1 cellular context compared by ENCODE assay signal in the genomic region with DNA sequence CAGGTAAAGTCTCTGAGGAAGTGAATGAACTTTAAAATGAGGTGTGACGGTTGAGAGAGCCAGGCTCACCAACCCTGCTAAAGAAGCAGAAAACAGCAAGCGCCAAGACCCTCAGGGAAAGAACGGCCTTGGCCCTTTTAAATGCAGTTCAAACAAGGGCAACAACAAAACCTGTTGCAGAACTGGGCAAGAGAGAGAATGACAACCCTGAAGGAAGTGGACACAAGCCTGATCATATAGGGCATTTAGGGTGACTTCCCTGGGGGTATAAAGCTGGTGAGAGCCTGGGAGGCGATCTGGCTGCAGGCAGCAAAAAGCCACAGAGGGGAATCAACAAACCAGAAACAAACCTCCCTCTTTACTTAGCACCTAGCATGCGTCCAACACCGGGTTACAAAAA.
TF ChIP-seq lines count a peak whose summit lies in the region.

No MANE protein-coding gene starts in this region.

TF ChIP-seq in GM23338, 12 proteins besides CTCF, POLR2A, EP300 and RAD21 (continued from another document):
- TF ChIP-seq, protein P1, sequence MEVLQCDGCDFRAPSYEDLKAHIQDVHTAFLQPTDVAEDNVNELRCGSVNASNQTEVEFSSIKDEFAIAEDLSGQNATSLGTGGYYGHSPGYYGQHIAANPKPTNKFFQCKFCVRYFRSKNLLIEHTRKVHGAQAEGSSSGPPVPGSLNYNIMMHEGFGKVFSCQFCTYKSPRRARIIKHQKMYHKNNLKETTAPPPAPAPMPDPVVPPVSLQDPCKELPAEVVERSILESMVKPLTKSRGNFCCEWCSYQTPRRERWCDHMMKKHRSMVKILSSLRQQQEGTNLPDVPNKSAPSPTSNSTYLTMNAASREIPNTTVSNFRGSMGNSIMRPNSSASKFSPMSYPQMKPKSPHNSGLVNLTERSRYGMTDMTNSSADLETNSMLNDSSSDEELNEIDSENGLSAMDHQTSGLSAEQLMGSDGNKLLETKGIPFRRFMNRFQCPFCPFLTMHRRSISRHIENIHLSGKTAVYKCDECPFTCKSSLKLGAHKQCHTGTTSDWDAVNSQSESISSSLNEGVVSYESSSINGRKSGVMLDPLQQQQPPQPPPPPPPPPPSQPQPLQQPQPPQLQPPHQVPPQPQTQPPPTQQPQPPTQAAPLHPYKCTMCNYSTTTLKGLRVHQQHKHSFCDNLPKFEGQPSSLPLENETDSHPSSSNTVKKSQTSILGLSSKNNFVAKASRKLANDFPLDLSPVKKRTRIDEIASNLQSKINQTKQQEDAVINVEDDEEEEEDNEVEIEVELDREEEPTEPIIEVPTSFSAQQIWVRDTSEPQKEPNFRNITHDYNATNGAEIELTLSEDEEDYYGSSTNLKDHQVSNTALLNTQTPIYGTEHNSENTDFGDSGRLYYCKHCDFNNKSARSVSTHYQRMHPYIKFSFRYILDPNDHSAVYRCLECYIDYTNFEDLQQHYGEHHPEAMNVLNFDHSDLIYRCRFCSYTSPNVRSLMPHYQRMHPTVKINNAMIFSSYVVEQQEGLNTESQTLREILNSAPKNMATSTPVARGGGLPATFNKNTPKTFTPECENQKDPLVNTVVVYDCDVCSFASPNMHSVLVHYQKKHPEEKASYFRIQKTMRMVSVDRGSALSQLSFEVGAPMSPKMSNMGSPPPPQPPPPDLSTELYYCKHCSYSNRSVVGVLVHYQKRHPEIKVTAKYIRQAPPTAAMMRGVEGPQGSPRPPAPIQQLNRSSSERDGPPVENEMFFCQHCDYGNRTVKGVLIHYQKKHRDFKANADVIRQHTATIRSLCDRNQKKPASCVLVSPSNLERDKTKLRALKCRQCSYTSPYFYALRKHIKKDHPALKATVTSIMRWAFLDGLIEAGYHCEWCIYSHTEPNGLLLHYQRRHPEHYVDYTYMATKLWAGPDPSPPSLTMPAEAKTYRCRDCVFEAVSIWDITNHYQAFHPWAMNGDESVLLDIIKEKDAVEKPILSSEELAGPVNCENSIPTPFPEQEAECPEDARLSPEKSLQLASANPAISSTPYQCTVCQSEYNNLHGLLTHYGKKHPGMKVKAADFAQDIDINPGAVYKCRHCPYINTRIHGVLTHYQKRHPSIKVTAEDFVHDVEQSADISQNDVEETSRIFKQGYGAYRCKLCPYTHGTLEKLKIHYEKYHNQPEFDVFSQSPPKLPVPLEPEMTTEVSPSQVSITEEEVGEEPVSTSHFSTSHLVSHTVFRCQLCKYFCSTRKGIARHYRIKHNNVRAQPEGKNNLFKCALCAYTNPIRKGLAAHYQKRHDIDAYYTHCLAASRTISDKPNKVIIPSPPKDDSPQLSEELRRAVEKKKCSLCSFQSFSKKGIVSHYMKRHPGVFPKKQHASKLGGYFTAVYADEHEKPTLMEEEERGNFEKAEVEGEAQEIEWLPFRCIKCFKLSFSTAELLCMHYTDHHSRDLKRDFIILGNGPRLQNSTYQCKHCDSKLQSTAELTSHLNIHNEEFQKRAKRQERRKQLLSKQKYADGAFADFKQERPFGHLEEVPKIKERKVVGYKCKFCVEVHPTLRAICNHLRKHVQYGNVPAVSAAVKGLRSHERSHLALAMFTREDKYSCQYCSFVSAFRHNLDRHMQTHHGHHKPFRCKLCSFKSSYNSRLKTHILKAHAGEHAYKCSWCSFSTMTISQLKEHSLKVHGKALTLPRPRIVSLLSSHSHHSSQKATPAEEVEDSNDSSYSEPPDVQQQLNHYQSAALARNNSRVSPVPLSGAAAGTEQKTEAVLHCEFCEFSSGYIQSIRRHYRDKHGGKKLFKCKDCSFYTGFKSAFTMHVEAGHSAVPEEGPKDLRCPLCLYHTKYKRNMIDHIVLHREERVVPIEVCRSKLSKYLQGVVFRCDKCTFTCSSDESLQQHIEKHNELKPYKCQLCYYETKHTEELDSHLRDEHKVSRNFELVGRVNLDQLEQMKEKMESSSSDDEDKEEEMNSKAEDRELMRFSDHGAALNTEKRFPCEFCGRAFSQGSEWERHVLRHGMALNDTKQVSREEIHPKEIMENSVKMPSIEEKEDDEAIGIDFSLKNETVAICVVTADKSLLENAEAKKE (CRISPR knock-in tag; IDR thresholded peaks at IDR 0.05) = no peak
- TF ChIP-seq CREB1 (CRISPR knock-in tag; IDR thresholded peaks at IDR 0.05; ENCODE audit: low read depth) (no peak), EZH2 (IDR thresholded peaks at IDR 0.05; ENCODE audit: low read depth, unreplicated experiment) (no peak), EZH2phosphoT487 (IDR thresholded peaks at IDR 0.05; ENCODE audit: unreplicated experiment) (no peak), POLR2AphosphoS5 (IDR thresholded peaks at IDR 0.05; ENCODE audit: low read depth) (no peak), JUNB (IDR thresholded peaks at IDR 0.05; ENCODE audit: unreplicated experiment) (no peak)
- TF ChIP-seq, protein P2, sequence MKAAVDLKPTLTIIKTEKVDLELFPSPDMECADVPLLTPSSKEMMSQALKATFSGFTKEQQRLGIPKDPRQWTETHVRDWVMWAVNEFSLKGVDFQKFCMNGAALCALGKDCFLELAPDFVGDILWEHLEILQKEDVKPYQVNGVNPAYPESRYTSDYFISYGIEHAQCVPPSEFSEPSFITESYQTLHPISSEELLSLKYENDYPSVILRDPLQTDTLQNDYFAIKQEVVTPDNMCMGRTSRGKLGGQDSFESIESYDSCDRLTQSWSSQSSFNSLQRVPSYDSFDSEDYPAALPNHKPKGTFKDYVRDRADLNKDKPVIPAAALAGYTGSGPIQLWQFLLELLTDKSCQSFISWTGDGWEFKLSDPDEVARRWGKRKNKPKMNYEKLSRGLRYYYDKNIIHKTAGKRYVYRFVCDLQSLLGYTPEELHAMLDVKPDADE (IDR thresholded peaks at IDR 0.05) = no peak
TF ChIP-seq in GM23338: peak in this region for 0.
